Comparison of ENCODE assay signal across 10 cellular contexts in the genomic region with DNA sequence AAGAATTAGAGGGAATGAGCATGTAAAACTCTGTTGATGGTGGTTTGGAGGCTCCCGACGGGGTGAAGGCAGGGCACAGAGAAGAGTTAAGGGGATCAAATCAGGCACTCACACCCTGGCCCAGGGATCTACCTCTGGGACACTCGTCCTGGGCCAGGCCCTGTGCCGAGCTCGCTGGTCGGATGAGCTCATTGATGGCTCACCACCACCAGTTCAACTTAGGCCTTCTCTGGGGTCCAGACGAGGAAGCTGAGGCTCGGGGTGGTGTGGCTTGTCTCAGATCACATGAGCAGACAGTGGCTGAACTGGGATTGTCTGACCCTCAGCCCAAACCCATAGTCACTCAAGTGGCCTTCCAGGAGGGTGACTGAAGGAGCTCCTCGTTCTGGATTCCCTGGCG. TPM values are rescaled to one million over a fixed set of nuclear protein-coding genes. Genes with fewer than 3 reads are reported as not detected.
DNase-seq lines count a peak whose midpoint lies in the region; ATAC-seq, FAIRE-seq and TF ChIP-seq lines count a peak whose summit lies in the region.
"Had no signal": no experiment of that assay in that cellular context is flagged by ENCODE, and none has a peak within 500 bp of the region (broad histone marks: within the 10 kb centered on the region; RNA-seq: fewer than 3 reads in every experiment).

No MANE protein-coding gene starts in this region.

- H3K4me3 ChIP-seq in left ventricle myocardium inferior = peak overlapping the region; percentile 87
- peak overlapping the region in 6 of 12 donors; percentile 87 to 100 (median 96) for H3K4me3 ChIP-seq in heart left ventricle
- peak overlapping the region; percentile 78 for H3K4me3 ChIP-seq in astrocyte (ENCODE audit: insufficient read depth, low read depth, low read length)

- H3K9me3 Mint-ChIP-seq in astrocyte (ENCODE audit: unreplicated experiment) = no peaks in the 10 kb centered on the region
- no peaks in the 10 kb centered on the region for H3K9me3 Mint-ChIP-seq in type B pancreatic cell

- H3K79me2 ChIP-seq in astrocyte (ENCODE audit: insufficient read depth, low read length) = peaks cover 85% of the 10 kb centered on the region

- no peaks in the 10 kb centered on the region for H3K9me3 ChIP-seq in left ventricle myocardium inferior (replicated peaks)
- H3K9me3 ChIP-seq in heart left ventricle = no peaks in the 10 kb centered on the region
- no peaks in the 10 kb centered on the region for H3K9me3 ChIP-seq in astrocyte (ENCODE audit: insufficient read depth, low read depth, low read length)

- FAIRE-seq in astrocyte (lab: Jason Lieb, UNC) = no peak
- FAIRE-seq: D721Med had no signal

- H4K20me1 ChIP-seq in astrocyte (ENCODE audit: insufficient read depth, low read length) = peaks cover 59% of the 10 kb centered on the region

- ATAC-seq in heart left ventricle = no peak
- ATAC-seq in HG02763 (IDR thresholded peaks at IDR 0.05; ENCODE audit: unreplicated experiment) = no peak

- H3K27ac Mint-ChIP-seq in astrocyte (ENCODE audit: unreplicated experiment) (peak overlapping the region; percentile 24), type B pancreatic cell (peak overlapping the region; percentile 86)

- peak overlapping the region; percentile 92 for H3K4me2 ChIP-seq in astrocyte (ENCODE audit: low read length)

- H3K4me1 ChIP-seq in left ventricle myocardium inferior (peaks cover 58% of the 10 kb centered on the region), heart left ventricle (peaks cover 5 to 53% (median 35%) of the 10 kb centered on the region in 12 donors), astrocyte (ENCODE audit: insufficient read depth, low read length) (peaks cover 62% of the 10 kb centered on the region)

- no peaks in the 10 kb centered on the region for H3K36me3 ChIP-seq in left ventricle myocardium inferior
- H3K36me3 ChIP-seq in heart left ventricle = peaks cover 0 to 14% (median 0%) of the 10 kb centered on the region in 9 donors
- H3K36me3 ChIP-seq in astrocyte (ENCODE audit: insufficient read depth, low read length) = peaks cover 3% of the 10 kb centered on the region

- H3K4me1 Mint-ChIP-seq in astrocyte (ENCODE audit: low read depth, unreplicated experiment) (peaks cover 48% of the 10 kb centered on the region), type B pancreatic cell (ENCODE audit: unreplicated experiment) (peaks cover 39% of the 10 kb centered on the region)

- H3K27ac ChIP-seq in left ventricle myocardium inferior (replicated peaks) (no peak overlapping the region), heart left ventricle (peak overlapping the region in 2 of 12 donors; percentile 55 to 76), astrocyte (ENCODE audit: low read depth, low read length) (peak overlapping the region; percentile 88)

- intact Hi-C loops in left ventricle myocardium inferior (cut with micrococcal nuclease) (no loop called here), heart left ventricle (cut with DNase I) (loop anchor here in 4 of 10 donors (2.0 to 10.0 kb wide), 3 partner anchors 31 to 145 kb away; a partner anchor contains a TSS)

- WGBS in heart left ventricle, 4 donors = 64 to 78% (median 74%) methylated on average over 6 to 10 of the region's 10 CpGs

- H3K4me3 Mint-ChIP-seq in astrocyte (ENCODE audit: unreplicated experiment) = peak overlapping the region; percentile 89
- H3K4me3 Mint-ChIP-seq in type B pancreatic cell = peak overlapping the region; percentile 87

- no peak for TF ChIP-seq POLR2A in heart left ventricle (IDR thresholded peaks at IDR 0.05)

- H3K9ac ChIP-seq in astrocyte (ENCODE audit: low read length) = peak overlapping the region; percentile 95

- H3K36me3 Mint-ChIP-seq in astrocyte (ENCODE audit: low read depth, unreplicated experiment) (peaks cover 5% of the 10 kb centered on the region), type B pancreatic cell (no peaks in the 10 kb centered on the region)

- H3K27me3 ChIP-seq in left ventricle myocardium inferior (ENCODE audit: low read depth) = no peaks in the 10 kb centered on the region
- H3K27me3 ChIP-seq in heart left ventricle = no peaks in the 10 kb centered on the region
- no peaks in the 10 kb centered on the region for H3K27me3 ChIP-seq in astrocyte (ENCODE audit: insufficient read depth, low read length)

- DNase-seq in left ventricle myocardium inferior (no peak), heart left ventricle (no peak), astrocyte (ENCODE audit: low read depth) (no peak), kidney tubule cell (ENCODE audit: low spot score) (peak; percentile 26), type B pancreatic cell (ENCODE audit: extremely low spot score, unreplicated experiment) (no peak), activated gamma-delta T cell treated with Interleukin-2 at 50 U/mL for 16 hours (no peak), NCI-H2196 (lab: John Stamatoyannopoulos, UW; ENCODE audit: unreplicated experiment) (no peak)
- DNase-seq: NCI-H2029 treated with DMSO at 0.1 percent for 48 hours had no signal

- no peak overlapping the region for H2AFZ ChIP-seq in astrocyte (ENCODE audit: low read depth, low read length)

- TF ChIP-seq CTCF in left ventricle myocardium inferior (IDR thresholded peaks at IDR 0.05; ENCODE audit: borderline replicate concordance) = no peak
- no peak for TF ChIP-seq CTCF in heart left ventricle (IDR thresholded peaks at IDR 0.05)
- TF ChIP-seq CTCF in astrocyte (IDR thresholded peaks at IDR 0.05; ENCODE audit: insufficient read depth, low read depth, low read length) = no peak
- no peak for TF ChIP-seq CTCF in type B pancreatic cell (conservative IDR thresholded peaks at IDR 0.05)

- no peaks in the 10 kb centered on the region for H3K27me3 Mint-ChIP-seq in astrocyte (ENCODE audit: low read depth, unreplicated experiment)
- no peaks in the 10 kb centered on the region for H3K27me3 Mint-ChIP-seq in type B pancreatic cell

RNA-seq across cellular contexts. Expression of a gene that starts 1.6 kb away (rescaled TPM):
- total RNA-seq in left ventricle myocardium inferior = 35.4 TPM
- total RNA-seq in heart left ventricle = 10 to 100 TPM; 28.7 to 88.2 (median 41.8) TPM
- polyA plus RNA-seq in heart left ventricle = 10 to 100 TPM; 49.6 to 74.2 TPM
- 96.4 and 104 TPM in 2 replicates for total RNA-seq in astrocyte
- 66.8 and 77.9 TPM in 2 replicates for total RNA-seq in type B pancreatic cell (ENCODE audit: low replicate concordance)

RNA-seq across cellular contexts. Expression of a gene that starts 3.1 kb away (rescaled TPM):
- total RNA-seq in left ventricle myocardium inferior (19.6 TPM), heart left ventricle (10 to 100 TPM; 15.1 to 22.6 (median 16.2) TPM), astrocyte (43.0 and 43.3 TPM in 2 replicates), type B pancreatic cell (ENCODE audit: low replicate concordance) (48.1 and 69.7 TPM in 2 replicates)
- 10 to 100 TPM; 26.4 to 32.4 TPM for polyA plus RNA-seq in heart left ventricle

RNA-seq across cellular contexts. Expression of a gene that starts 17.0 kb away (rescaled TPM):
- 6.3 TPM for total RNA-seq in left ventricle myocardium inferior
- total RNA-seq in heart left ventricle = 10 to 100 TPM in 3 of 9 donors, 1 to 10 TPM in 6; 5.2 to 19.1 (median 8.3) TPM
- polyA plus RNA-seq in heart left ventricle = 1 to 10 TPM; 7.7 to 8.4 TPM
- total RNA-seq in astrocyte = 0.27 TPM in 1 of 2 replicates, not detected in the other
- 0.19 TPM in 1 of 2 replicates, not detected in the other for total RNA-seq in type B pancreatic cell (ENCODE audit: low replicate concordance)

RNA-seq across cellular contexts. Expression of a gene that starts 30.5 kb away (rescaled TPM):
- total RNA-seq in left ventricle myocardium inferior = 39.2 TPM
- 10 to 100 TPM; 24.0 to 48.8 (median 35.8) TPM for total RNA-seq in heart left ventricle
- 10 to 100 TPM; 52.5 to 64.7 TPM for polyA plus RNA-seq in heart left ventricle
- 39.7 and 39.8 TPM in 2 replicates for total RNA-seq in astrocyte
- 45.2 and 46.8 TPM in 2 replicates for total RNA-seq in type B pancreatic cell (ENCODE audit: low replicate concordance)

RNA-seq across cellular contexts. Expression of a gene that starts 30.6 kb away (rescaled TPM):
- total RNA-seq in left ventricle myocardium inferior = 17.3 TPM
- total RNA-seq in heart left ventricle = 100 to 1,000 TPM in 1 of 9 donors, 10 to 100 TPM in 8; 17.6 to 101 (median 29.1) TPM
- 10 to 100 TPM; 21.8 to 35.7 TPM for polyA plus RNA-seq in heart left ventricle
- 58.7 and 71.3 TPM in 2 replicates for total RNA-seq in astrocyte
- 103 and 322 TPM in 2 replicates for total RNA-seq in type B pancreatic cell (ENCODE audit: low replicate concordance)
